1 cellular context compared by ENCODE assay signal in genomic region chr9:19161257-19162025, GRCh38.
A peak's percentile ranks its signal among the peaks of the same experiment; 100 is the strongest.
TF ChIP-seq lines count a peak whose summit lies in the region.

No MANE protein-coding gene starts in this region.

TF ChIP-seq in IMR-90, 13 proteins besides CTCF, POLR2A, EP300 and RAD21 (continued from another document):
- peak; percentile 100 for TF ChIP-seq CEBPB (IDR thresholded peaks at IDR 0.05; ENCODE audit: low read depth, low read length)
- 0 out of 2 replicates have a peak, but pooled peaks have one; percentile 14 for TF ChIP-seq SMC3 (IDR thresholded peaks at IDR 0.05; ENCODE audit: low read depth, low read length)
- TF ChIP-seq RFX5 (IDR thresholded peaks at IDR 0.05; ENCODE audit: low read depth, low read length) = no peak; the same call in 1 of the 2 replicates
- peak; percentile 89 for TF ChIP-seq BHLHE40 (IDR thresholded peaks at IDR 0.05; ENCODE audit: low read depth, low read length)
- peak; percentile 31 for TF ChIP-seq RCOR1 (IDR thresholded peaks at IDR 0.05; ENCODE audit: insufficient replicate concordance, low read length)
